In the genomic region with DNA sequence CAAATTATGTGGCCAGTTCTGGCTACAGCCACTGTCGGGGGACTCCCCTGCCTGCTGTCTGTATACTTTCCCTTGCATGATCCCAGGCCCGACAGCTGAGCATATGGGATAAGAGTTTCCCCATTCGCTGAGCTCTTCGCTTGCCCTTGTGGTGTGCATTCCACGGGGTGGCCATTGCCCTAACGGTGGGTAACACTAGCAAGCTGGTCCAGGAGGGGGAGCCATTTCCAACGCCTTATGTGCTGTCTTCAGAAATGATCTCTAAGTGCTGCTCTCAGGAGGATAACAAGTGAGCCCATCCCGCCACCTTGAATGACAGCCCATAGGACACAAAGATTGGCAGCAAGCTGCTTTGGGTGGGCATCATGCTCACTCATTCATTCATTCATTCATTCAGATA, we compare ENCODE assay signal across 8 cellular contexts.
DNase-seq lines count a peak whose midpoint lies in the region; ATAC-seq and TF ChIP-seq lines count a peak whose summit lies in the region.

No MANE protein-coding gene starts in this region.

- no peaks in the 10 kb centered on the region for H3K9me3 ChIP-seq in cardiac muscle cell (ENCODE audit: low read depth)

- peaks cover under 1% of the 10 kb centered on the region for H3K27me3 ChIP-seq in cardiac muscle cell

- no peak for ATAC-seq in left ventricle myocardium superior

- H3K36me3 ChIP-seq in cardiac muscle cell = no peaks in the 10 kb centered on the region

- peak; percentile 43 for TF ChIP-seq CTCF in cardiac muscle cell (IDR thresholded peaks at IDR 0.05; ENCODE audit: low read depth, low read length)

- no peak overlapping the region for H3K4me3 ChIP-seq in cardiac muscle cell

- DNase-seq in cardiac muscle cell (ENCODE audit: low read depth in 1 of 2, low spot score in 1 of 2) (peak; percentile 25 to 59), left ventricle myocardium superior (no peak), MV-4-11 (lab: John Stamatoyannopoulos, UW) (peak; percentile 43), ecto neural progenitor cell (ENCODE audit: low spot score) (peak; percentile 66), ureter (ENCODE audit: low spot score) (no peak), SW480 (ENCODE audit: low spot score) (no peak)
- DNase-seq in stimulated activated CD8-positive, alpha-beta memory T cell treated with anti-CD3 and anti-CD28 coated beads, Interleukin-4, amount 100 ng/mL, for 48 hours = peak; percentile 64
- DNase-seq in activated CD4-positive, CD25-positive, alpha-beta regulatory T cell (lab: John Stamatoyannopoulos, UW) = no peak

- intact Hi-C loops in left ventricle myocardium superior (cut with micrococcal nuclease) = no loop called here

- H3K27ac ChIP-seq in cardiac muscle cell = no peak overlapping the region

- H3K4me1 ChIP-seq in cardiac muscle cell (ENCODE audit: low read depth) = no peaks in the 10 kb centered on the region

Comparison
In these comparisons a context has a peak if more than half of its experiments do, and no peak if none do; other contexts are left out.
1. DNase-seq: peak in cardiac muscle cell (2 of 2), MV-4-11 (single experiment), ecto neural progenitor cell (single experiment) and stimulated activated CD8-positive, alpha-beta memory T cell treated with anti-CD3 and anti-CD28 coated beads, Interleukin-4, amount 100 ng/mL, for 48 hours (single experiment); none in left ventricle myocardium superior (single experiment), ureter (single experiment), SW480 (single experiment) and activated CD4-positive, CD25-positive, alpha-beta regulatory T cell (0 of 4).